In the genomic region with DNA sequence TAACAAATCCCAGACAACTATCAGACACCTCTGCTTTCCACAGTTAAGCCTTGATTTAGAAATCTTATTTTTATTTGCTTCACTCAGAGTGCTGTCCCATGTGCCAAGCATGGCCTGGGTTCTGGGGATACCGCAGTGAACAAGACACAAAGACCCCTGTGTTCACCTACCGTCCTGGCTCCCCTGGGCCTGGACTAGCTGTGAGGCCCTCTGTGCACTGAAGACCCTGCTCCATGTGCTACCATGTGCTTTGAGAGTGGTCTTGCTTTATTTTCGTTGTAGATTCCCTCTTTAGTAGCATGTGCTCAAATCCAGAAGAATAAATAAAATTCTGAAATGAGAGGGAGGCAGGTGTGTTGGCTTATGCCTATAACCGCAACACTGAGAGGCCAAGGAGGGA, we compare ENCODE assay signal across 1 cellular context.
TF ChIP-seq lines count a peak whose summit lies in the region.

No MANE protein-coding gene starts in this region.

TF ChIP-seq in HepG2, 621 proteins besides CTCF, POLR2A, EP300 and RAD21:
- TF ChIP-seq MNT (IDR thresholded peaks at IDR 0.05) (0 out of 2 replicates have a peak, but pooled peaks have one; percentile 16), ZBTB2 (CRISPR knock-in tag; IDR thresholded peaks at IDR 0.05; ENCODE audit: low read depth) (no peak), KMT2B (CRISPR knock-in tag; IDR thresholded peaks at IDR 0.05) (no peak), ZNF10 (CRISPR knock-in tag; IDR thresholded peaks at IDR 0.05; ENCODE audit: borderline replicate concordance, low read depth) (no peak), FOXK1 (CRISPR knock-in tag; IDR thresholded peaks at IDR 0.05; ENCODE audit: borderline replicate concordance, low read depth) (no peak), SRSF9 (IDR thresholded peaks at IDR 0.05; ENCODE audit: borderline replicate concordance, insufficient read depth, low read depth, low read length, poor library complexity, severe bottlenecking) (no peak)
- TF ChIP-seq, protein P1, sequence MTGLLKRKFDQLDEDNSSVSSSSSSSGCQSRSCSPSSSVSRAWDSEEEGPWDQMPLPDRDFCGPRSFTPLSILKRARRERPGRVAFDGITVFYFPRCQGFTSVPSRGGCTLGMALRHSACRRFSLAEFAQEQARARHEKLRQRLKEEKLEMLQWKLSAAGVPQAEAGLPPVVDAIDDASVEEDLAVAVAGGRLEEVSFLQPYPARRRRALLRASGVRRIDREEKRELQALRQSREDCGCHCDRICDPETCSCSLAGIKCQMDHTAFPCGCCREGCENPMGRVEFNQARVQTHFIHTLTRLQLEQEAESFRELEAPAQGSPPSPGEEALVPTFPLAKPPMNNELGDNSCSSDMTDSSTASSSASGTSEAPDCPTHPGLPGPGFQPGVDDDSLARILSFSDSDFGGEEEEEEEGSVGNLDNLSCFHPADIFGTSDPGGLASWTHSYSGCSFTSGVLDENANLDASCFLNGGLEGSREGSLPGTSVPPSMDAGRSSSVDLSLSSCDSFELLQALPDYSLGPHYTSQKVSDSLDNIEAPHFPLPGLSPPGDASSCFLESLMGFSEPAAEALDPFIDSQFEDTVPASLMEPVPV (CRISPR knock-in tag; IDR thresholded peaks at IDR 0.05), result no peak
